In the genomic region with DNA sequence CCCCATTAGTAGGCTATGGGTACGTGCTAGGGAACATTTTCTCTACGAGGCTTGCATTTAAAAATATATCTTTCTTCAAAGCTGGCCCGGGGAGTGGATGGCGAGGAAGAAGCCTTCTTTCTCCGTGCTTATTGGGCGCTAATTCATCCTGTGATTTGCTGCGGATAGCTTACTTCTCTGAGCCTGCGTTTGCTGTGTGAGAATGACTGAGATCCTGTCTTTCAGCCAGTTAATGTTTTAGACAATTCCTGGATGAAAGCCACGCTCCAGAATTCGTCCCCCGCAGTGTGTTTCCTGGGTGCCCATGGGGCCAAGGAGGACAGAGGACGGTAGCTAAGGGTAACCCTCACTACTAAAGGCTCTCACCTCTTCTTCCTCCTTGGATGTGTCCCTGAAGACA, we compare ENCODE assay signal across 15 cellular contexts. TPM values are rescaled to one million over a fixed set of nuclear protein-coding genes. Genes with fewer than 3 reads are reported as not detected.
DNase-seq lines count a peak whose midpoint lies in the region; TF ChIP-seq lines count a peak whose summit lies in the region.
"Had no signal": no experiment of that assay in that cellular context is flagged by ENCODE, and none has a peak within 500 bp of the region (broad histone marks: within the 10 kb centered on the region; RNA-seq: fewer than 3 reads in every experiment).

No MANE protein-coding gene starts in this region.

- intact Hi-C loops in colonic mucosa (cut with DNase I), result no loop called here
- intact Hi-C loops in spleen (cut with DNase I; ENCODE audit: low total_unique reads), result no loop called here

- peak overlapping the region in 10 of 11 experiments; percentile 63 to 92 (median 84); a peak in 20 of 22 replicates for H3K27ac ChIP-seq in BLaER1 treated with 17β-estradiol and CSF1 and Interleukin-3, amounts not matched to agents 10 nM and 100 nM
- H3K27ac ChIP-seq in colonic mucosa (peak overlapping the region; percentile 52), spleen (peak overlapping the region in 7 of 8 donors; percentile 64 to 88 (median 79))
- H3K27ac ChIP-seq: HL-60 had no signal

- peaks cover 55% of the 10 kb centered on the region for H3K4me1 Mint-ChIP-seq in osteocyte (ENCODE audit: unreplicated experiment)

- H3K9me3 ChIP-seq in BLaER1 treated with 17β-estradiol and CSF1 and Interleukin-3, amounts not matched to agents 10 nM and 100 nM (replicated peaks in 1 of 11), result no peaks in the 10 kb centered on the region
- no peaks in the 10 kb centered on the region for H3K9me3 ChIP-seq in colonic mucosa
- no peaks in the 10 kb centered on the region for H3K9me3 ChIP-seq in spleen

- DNase-seq in colonic mucosa (no peak), mesenteric fat pad (ENCODE audit: low spot score) (peak; percentile 47), spleen (no peak), RKO (ENCODE audit: low spot score) (no peak), osteocyte (ENCODE audit: extremely low spot score, unreplicated experiment) (no peak), NOMO-1 treated with dmso at 0.1 percent for 144 hours (lab: John Stamatoyannopoulos, UW; ENCODE audit: unreplicated experiment) (no peak)
- DNase-seq in stimulated activated CD4-positive, alpha-beta T cell treated with anti-CD3 and anti-CD28 coated beads, Interleukin-15, amount 100 ng/mL, for 24 hours, result no peak
- DNase-seq: NCI-H1930, NCI-H748 treated with DMSO at 0.1 percent for 48 hours, retina, T-helper 9 cell had no signal

- no peaks in the 10 kb centered on the region for H3K36me3 Mint-ChIP-seq in osteocyte (ENCODE audit: unreplicated experiment)
- H3K36me3 Mint-ChIP-seq: memory B cell had no signal

- H3K9me3 Mint-ChIP-seq in osteocyte (ENCODE audit: unreplicated experiment), result no peaks in the 10 kb centered on the region
- H3K9me3 Mint-ChIP-seq: memory B cell; stimulated activated naive CD8-positive, alpha-beta T cell treated with anti-CD3 and anti-CD28 coated beads, Interleukin-15, Interleukin-2, amounts not matched to agents 100 ng/mL and 50 ng/mL, for 24 hours had no signal

- peak overlapping the region in 9 of 11 experiments; percentile 46 to 84 (median 76); a peak in 19 of 22 replicates for H3K9ac ChIP-seq in BLaER1 treated with 17β-estradiol and CSF1 and Interleukin-3, amounts not matched to agents 10 nM and 100 nM
- H3K9ac ChIP-seq in colonic mucosa (ENCODE audit: low read depth in 2 of 2, low read length in 2 of 2), result peak overlapping the region in 1 of 2 donors; percentile 22

- H3K27me3 ChIP-seq in BLaER1 treated with 17β-estradiol and CSF1 and Interleukin-3, amounts not matched to agents 10 nM and 100 nM, result no peaks in the 10 kb centered on the region
- H3K27me3 ChIP-seq in colonic mucosa (no peaks in the 10 kb centered on the region), spleen (replicated peaks in 1 of 7) (no peaks in the 10 kb centered on the region)

- H4K20me1 ChIP-seq in BLaER1 treated with 17β-estradiol and CSF1 and Interleukin-3, amounts not matched to agents 10 nM and 100 nM, result no peaks in the 10 kb centered on the region

- peak overlapping the region in 5 of 10 experiments; percentile 10 to 47 (median 27); a peak in 5 of 20 replicates for H3K4me3 ChIP-seq in BLaER1 treated with 17β-estradiol and CSF1 and Interleukin-3, amounts not matched to agents 10 nM and 100 nM
- H3K4me3 ChIP-seq in colonic mucosa (no peak overlapping the region), spleen (no peak overlapping the region)

- H3K27me3 Mint-ChIP-seq in osteocyte (ENCODE audit: unreplicated experiment), result no peaks in the 10 kb centered on the region
- H3K27me3 Mint-ChIP-seq: stimulated activated naive CD8-positive, alpha-beta T cell treated with anti-CD3 and anti-CD28 coated beads, Interleukin-15, Interleukin-2, amounts not matched to agents 100 ng/mL and 50 ng/mL, for 24 hours had no signal

- no peak overlapping the region for H3K4me3 Mint-ChIP-seq in osteocyte (ENCODE audit: unreplicated experiment)
- H3K4me3 Mint-ChIP-seq: memory B cell; stimulated activated naive CD8-positive, alpha-beta T cell treated with anti-CD3 and anti-CD28 coated beads, Interleukin-15, Interleukin-2, amounts not matched to agents 100 ng/mL and 50 ng/mL, for 24 hours had no signal

- 74 to 89% (median 87%) methylated on average over 12 of the region's 12 CpGs for WGBS in spleen, 5 donors

- TF ChIP-seq CTCF in colonic mucosa (IDR thresholded peaks at IDR 0.05) (no peak), spleen (IDR thresholded peaks at IDR 0.05 in 8 of 11, conservative IDR thresholded peaks at IDR 0.05 in 3 of 11) (no peak), osteocyte (IDR thresholded peaks at IDR 0.05) (no peak)

- H3K27ac Mint-ChIP-seq in osteocyte (ENCODE audit: unreplicated experiment), result no peak overlapping the region
- H3K27ac Mint-ChIP-seq: memory B cell; stimulated activated naive CD8-positive, alpha-beta T cell treated with anti-CD3 and anti-CD28 coated beads, Interleukin-15, Interleukin-2, amounts not matched to agents 100 ng/mL and 50 ng/mL, for 24 hours had no signal

- H3K36me3 ChIP-seq in BLaER1 treated with 17β-estradiol and CSF1 and Interleukin-3, amounts not matched to agents 10 nM and 100 nM, result no peaks in the 10 kb centered on the region
- H3K36me3 ChIP-seq in colonic mucosa (no peaks in the 10 kb centered on the region), spleen (no peaks in the 10 kb centered on the region)

- H3K4me2 ChIP-seq in BLaER1 treated with 17β-estradiol and CSF1 and Interleukin-3, amounts not matched to agents 10 nM and 100 nM, result peak overlapping the region; percentile 83 to 98 (median 90)

- no peak for TF ChIP-seq POLR2A in spleen (IDR thresholded peaks at IDR 0.05)

- H3K4me1 ChIP-seq in BLaER1 treated with 17β-estradiol and CSF1 and Interleukin-3, amounts not matched to agents 10 nM and 100 nM, result peaks cover 89 to 100% (median 100%) of the 10 kb centered on the region in 10 experiments
- H3K4me1 ChIP-seq in colonic mucosa, result peaks cover 31% of the 10 kb centered on the region
- H3K4me1 ChIP-seq in spleen, result peaks cover 25 to 73% (median 43%) of the 10 kb centered on the region in 6 donors

RNA-seq across cellular contexts. Expression of a gene that starts 57.8 kb away (rescaled TPM):
- 10 to 100 TPM; 19.6 to 23.1 TPM for total RNA-seq in colonic mucosa
- total RNA-seq in mesenteric fat pad, result 19.4 TPM
- total RNA-seq in spleen, result 10 to 100 TPM; 27.1 to 41.7 (median 38.9) TPM
- 10 to 100 TPM; 41.1 to 99.7 (median 50.1) TPM for polyA plus RNA-seq in spleen
- total RNA-seq in osteocyte, result 19.0 and 21.4 TPM in 2 replicates
